Comparison of ENCODE assay signal across 9 cellular contexts in genomic region chr1:151994956-151995355, GRCh38. TPM values are rescaled to one million over a fixed set of nuclear protein-coding genes. Genes with fewer than 3 reads are reported as not detected.
DNase-seq lines count a peak whose midpoint lies in the region; ATAC-seq and TF ChIP-seq lines count a peak whose summit lies in the region.
"Had no signal": no experiment of that assay in that cellular context is flagged by ENCODE, and none has a peak within 500 bp of the region (broad histone marks: within the 10 kb centered on the region; RNA-seq: fewer than 3 reads in every experiment).

No MANE protein-coding gene starts in this region.

- POLR2A ChIA-PET in HCT116 (lab: Charles Lee): interaction anchor here (0.9 to 1.8 kb wide), 4 partner anchors 22 to 87 kb away, joined by 3 to 8 read pairs (median 3); no protein-coding TSS in a partner anchor

- no peaks in the 10 kb centered on the region for H3K9me2 ChIP-seq in HCT116 (ENCODE audit: insufficient read depth)

- H3K9me3 ChIP-seq in HCT116 (ENCODE audit: control insufficient read depth in 1 of 2, insufficient read depth in 1 of 2, low read depth in 1 of 2, low read length in 2 of 2): no peaks in the 10 kb centered on the region
- H3K9me3 ChIP-seq in lower lobe of right lung: no peaks in the 10 kb centered on the region

- no peak overlapping the region for H2AFZ ChIP-seq in HCT116 (ENCODE audit: low read depth, low read length, poor library complexity, severe bottlenecking)

- DNase-seq in ACHN (peak; percentile 98), HCT116 (ENCODE audit: low read depth, low spot score) (peak; percentile 88), amniotic epithelial cell (ENCODE audit: low read depth) (peak; percentile 78), lower lobe of right lung (no peak), SKM-1 (lab: John Stamatoyannopoulos, UW; ENCODE audit: unreplicated experiment) (no peak), head of caudate nucleus (no peak), SHP77 treated with DMSO at 0.1 percent for 48 hours (lab: John Stamatoyannopoulos, UW) (no peak), NCI-H2029 (lab: John Stamatoyannopoulos, UW) (no peak)
- DNase-seq: glutamatergic neuron had no signal

- peaks cover 33% of the 10 kb centered on the region for H3K79me2 ChIP-seq in HCT116 (ENCODE audit: insufficient read depth, low read length)

- peak overlapping the region in 1 of 2 experiments; percentile 7; a peak in 1 of 4 replicates for H3K4me3 ChIP-seq in HCT116 (replicated peaks in 1 of 2; ENCODE audit: low read depth in 1 of 2, low read length in 2 of 2)
- no peak overlapping the region for H3K4me3 ChIP-seq in lower lobe of right lung

- TF ChIP-seq CTCF in HCT116 (IDR thresholded peaks at IDR 0.05 in 2 of 3, conservative IDR thresholded peaks at IDR 0.05 in 1 of 3; ENCODE audit: borderline replicate concordance in 1 of 3, insufficient read depth in 1 of 3, low read depth in 2 of 3, low read length in 2 of 3) (no peak), lower lobe of right lung (IDR thresholded peaks at IDR 0.05) (no peak)

- H3K27ac ChIP-seq in HCT116 (ENCODE audit: low read depth, low read length) (peak overlapping the region; percentile 87; the same call in 1 of the 2 replicates), lower lobe of right lung (peak overlapping the region; percentile 98)

- CTCF ChIA-PET in HCT116 (lab: Charles Lee): interaction anchor here (1.2 to 5.3 kb wide), 4 partner anchors 22 to 86 kb away, joined by 3 to 84 read pairs (median 12); partner anchors contain the start of gene THEM4

- in situ Hi-C loops in ACHN (cut with HindIII; ENCODE audit: low pct_ligation_motif_present, low pct_unique_long_range_greater_than_20kb, low sequenced_read_pairs): no loop called here

- H3K27me3 ChIP-seq in HCT116 (ENCODE audit: insufficient read depth, low read length) (no peaks in the 10 kb centered on the region), lower lobe of right lung (ENCODE audit: low read depth) (no peaks in the 10 kb centered on the region)

- no TSS peak for BruUV-seq in HCT116 (replicated peaks; lab: Mats Ljungman, UMichigan)

- RAD21 ChIA-PET in HCT116 (lab: Charles Lee; ENCODE audit: low non-redundant PET in 1 of 2, low total read pairs in 2 of 2, uncharacterized antibody in 2 of 2, unreplicated experiment in 2 of 2): interaction anchor here (1.0 to 3.1 kb wide), 3 partner anchors 22 to 27 kb away, joined by 3 to 25 read pairs (median 11); no protein-coding TSS in a partner anchor

- ATAC-seq in HCT116 (no peak), lower lobe of right lung (no peak)

- peak overlapping the region; percentile 81 for H3K4me2 ChIP-seq in HCT116 (ENCODE audit: low read length)

- peaks cover 11% of the 10 kb centered on the region; the same call in 1 of the 2 replicates for H4K20me1 ChIP-seq in HCT116 (ENCODE audit: insufficient read depth)

- TF ChIP-seq RAD21 in HCT116 (IDR thresholded peaks at IDR 0.05; ENCODE audit: low read depth): no peak

- no peak for TF ChIP-seq POLR2A in HCT116 (IDR thresholded peaks at IDR 0.05; ENCODE audit: borderline replicate concordance, extremely low read depth, insufficient read depth, insufficient read length)

- intact Hi-C loops in HCT116 (cut with micrococcal nuclease) (loop anchor here (1.0 kb wide), 1 partner anchor 106 kb away; no protein-coding TSS in a partner anchor), lower lobe of right lung (cut with DNase I) (loop anchor here (5.0 kb wide), 1 partner anchor 63 kb away; no protein-coding TSS in a partner anchor), head of caudate nucleus (cut with DNase I) (loop anchor here (10.0 kb wide), 1 partner anchor 60 kb away; no protein-coding TSS in a partner anchor)

- H3K36me3 ChIP-seq in HCT116 (ENCODE audit: control insufficient read depth in 1 of 2, insufficient read depth in 2 of 2, low read length in 2 of 2) (no peaks in the 10 kb centered on the region), lower lobe of right lung (no peaks in the 10 kb centered on the region)

- H3K4me1 ChIP-seq in HCT116 (ENCODE audit: control insufficient read depth in 1 of 2, insufficient read depth in 2 of 2, low read length in 2 of 2) (peaks cover 44 to 66% of the 10 kb centered on the region in 2 experiments), lower lobe of right lung (peaks cover 42% of the 10 kb centered on the region)

- H3K9ac ChIP-seq in HCT116 (ENCODE audit: low read length): peak overlapping the region; percentile 47

TF ChIP-seq in HCT116, 20 proteins besides CTCF, POLR2A, EP300 and RAD21:
- TF ChIP-seq CEBPB (IDR thresholded peaks at IDR 0.05; ENCODE audit: low read depth) (peak; percentile 33; the same call in 1 of the 2 replicates), ZNF274 (IDR thresholded peaks at IDR 0.05; ENCODE audit: low read depth, low read length) (no peak), SP1 (IDR thresholded peaks at IDR 0.05; ENCODE audit: low read depth) (peak; percentile 48; the same call in 1 of the 2 replicates), TCF7L2 (IDR thresholded peaks at IDR 0.05; ENCODE audit: borderline replicate concordance, extremely low read depth, insufficient read depth, insufficient read length) (no peak), POLR2AphosphoS5 (IDR thresholded peaks at IDR 0.05; ENCODE audit: low read depth, low read length) (peak; percentile 48), FOSL1 (IDR thresholded peaks at IDR 0.05; ENCODE audit: low read depth) (peak; percentile 64), JUND (IDR thresholded peaks at IDR 0.05) (peak; percentile 63), SIN3A (IDR thresholded peaks at IDR 0.05; ENCODE audit: low read depth) (peak; percentile 54; the same call in 1 of the 2 replicates), SRF (IDR thresholded peaks at IDR 0.05; ENCODE audit: low read depth) (0 out of 2 replicates have a peak, but pooled peaks have one; percentile 17), MAX (IDR thresholded peaks at IDR 0.05) (0 out of 2 replicates have a peak, but pooled peaks have one; percentile 14)

RNA-seq across cellular contexts. Expression of gene S100A10, which starts 1.3 kb away (rescaled TPM):
- total RNA-seq in HCT116 (2021; ENCODE audit: unreplicated experiment): 340 TPM
- 152 and 230 TPM in 2 replicates for polyA plus RNA-seq in HCT116 (2012)
- 602 TPM for total RNA-seq in lower lobe of right lung

RNA-seq across cellular contexts. Expression of gene S100A11, which starts 41.8 kb away (rescaled TPM):
- total RNA-seq in HCT116 (2021; ENCODE audit: unreplicated experiment) (229 TPM), lower lobe of right lung (737 TPM)
- 638 and 798 TPM in 2 replicates for polyA plus RNA-seq in HCT116 (2012)

Comparison
In these comparisons a context has a peak if more than half of its experiments do, and no peak if none do; other contexts are left out.
1. DNase-seq: peak in ACHN (single experiment), HCT116 (single experiment) and amniotic epithelial cell (single experiment); none in lower lobe of right lung (single experiment), SKM-1 (single experiment), head of caudate nucleus (0 of 42), SHP77 treated with DMSO at 0.1 percent for 48 hours (single experiment) and NCI-H2029 (single experiment).